In the genomic region with DNA sequence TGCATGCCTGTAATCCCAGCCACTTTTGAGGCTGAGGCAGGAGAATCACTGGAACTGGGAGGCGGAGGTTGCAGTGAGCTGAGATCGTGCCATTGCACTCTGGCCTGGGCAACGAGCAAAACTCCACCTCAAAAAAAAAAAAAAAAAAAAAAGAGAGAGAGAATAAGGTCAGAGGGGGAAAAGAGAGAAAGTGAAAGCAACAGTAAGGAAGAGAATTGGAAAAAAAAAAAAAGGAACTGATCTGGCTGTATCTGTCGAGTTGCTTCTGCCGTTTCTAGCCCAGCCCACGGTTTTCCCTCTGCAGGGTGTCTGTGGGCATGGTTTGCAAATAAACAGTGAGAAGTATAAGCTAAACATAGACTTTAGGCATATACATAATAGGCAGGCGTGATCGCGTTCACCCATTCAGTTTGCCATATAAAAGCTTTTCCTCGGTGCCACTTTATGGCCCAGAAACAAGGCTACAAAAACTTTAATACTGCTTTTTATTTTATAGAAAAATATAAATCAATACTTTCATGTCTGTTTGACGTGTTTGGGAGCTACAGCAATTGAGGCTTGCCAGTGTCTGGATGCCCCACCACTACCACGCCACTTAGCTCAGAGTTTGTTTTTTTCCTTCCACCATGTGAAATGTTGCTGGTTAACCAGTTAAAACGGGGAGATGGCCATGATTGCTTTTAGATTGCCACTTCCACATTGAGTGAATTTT, we compare ENCODE assay signal across 10 cellular contexts.
DNase-seq lines count a peak whose midpoint lies in the region; TF ChIP-seq lines count a peak whose summit lies in the region.
"Had no signal": no experiment of that assay in that cellular context is flagged by ENCODE, and none has a peak within 500 bp of the region (broad histone marks: within the 10 kb centered on the region; RNA-seq: fewer than 3 reads in every experiment).

No MANE protein-coding gene starts in this region.

- TF ChIP-seq POLR2A in sigmoid colon (IDR thresholded peaks at IDR 0.05): no peak

- H3K27me3 ChIP-seq in dorsolateral prefrontal cortex: no peaks in the 10 kb centered on the region
- no peaks in the 10 kb centered on the region for H3K27me3 ChIP-seq in sigmoid colon
- H3K27me3 ChIP-seq: cardiac muscle cell, pancreas had no signal

- peak overlapping the region in 34 of 59 donors; percentile 1 to 44 (median 24) for H3K4me3 ChIP-seq in dorsolateral prefrontal cortex
- H3K4me3 ChIP-seq in sigmoid colon: peak overlapping the region in 3 of 4 donors; percentile 17 to 31 (median 26)
- H3K4me3 ChIP-seq: cardiac muscle cell, pancreas had no signal

- no peaks in the 10 kb centered on the region for H3K9me3 ChIP-seq in sigmoid colon
- H3K9me3 ChIP-seq: pancreas had no signal

- H3K27ac ChIP-seq in dorsolateral prefrontal cortex (peak overlapping the region in 21 of 59 donors; percentile 2 to 74 (median 38)), sigmoid colon (peak overlapping the region in 3 of 4 donors; percentile 26 to 60 (median 53))
- H3K27ac ChIP-seq: pancreas had no signal

- intact Hi-C loops in dorsolateral prefrontal cortex (cut with DNase I) (no loop called here), sigmoid colon (cut with DNase I) (loop anchor here (10.0 kb wide), 1 partner anchor 89 kb away; no protein-coding TSS in a partner anchor)

- H3K4me1 ChIP-seq in sigmoid colon: peaks cover 0 to 23% (median 10%) of the 10 kb centered on the region in 4 donors
- H3K4me1 ChIP-seq: pancreas had no signal

- DNase-seq in SIG-M5 treated with dmso at 0.1 percent for 504 hours (lab: John Stamatoyannopoulos, UW; ENCODE audit: unreplicated experiment): peak; percentile 87
- DNase-seq in SIG-M5 (lab: John Stamatoyannopoulos, UW): no peak
- peak; percentile 42 for DNase-seq in NCI-H748 (lab: John Stamatoyannopoulos, UW; ENCODE audit: unreplicated experiment)
- peak in 1 of 10 donors; percentile 21 for DNase-seq in dorsolateral prefrontal cortex
- no peak for DNase-seq in sigmoid colon
- DNase-seq in midbrain (lab: John Stamatoyannopoulos, UW): no peak
- no peak for DNase-seq in islet precursor cell
- no peak for DNase-seq in hippocampal formation (lab: John Stamatoyannopoulos, UW)
- DNase-seq: pancreas had no signal

- no peak for TF ChIP-seq EP300 in sigmoid colon (IDR thresholded peaks at IDR 0.05)

- H3K36me3 ChIP-seq in sigmoid colon: no peaks in the 10 kb centered on the region
- H3K36me3 ChIP-seq: cardiac muscle cell, pancreas had no signal

- TF ChIP-seq CTCF in dorsolateral prefrontal cortex (IDR thresholded peaks at IDR 0.05 in 54 of 56, conservative IDR thresholded peaks at IDR 0.05 in 2 of 56; ENCODE audit: low read depth in 1 of 56, partially characterized antibody in 56 of 56) (peak in 1 of 56 donors; percentile 8), sigmoid colon (IDR thresholded peaks at IDR 0.05) (no peak)

- WGBS in sigmoid colon, 2 donors: 15 to 30% methylated on average over 13 of the region's 13 CpGs

Comparison
In these comparisons a context has a peak if more than half of its experiments do, and no peak if none do; other contexts are left out.
1. DNase-seq: peak in SIG-M5 treated with dmso at 0.1 percent for 504 hours (single experiment) and NCI-H748 (single experiment); none in SIG-M5 (single experiment), sigmoid colon (single experiment), midbrain (single experiment), islet precursor cell (single experiment) and hippocampal formation (0 of 2).